In the genomic region with DNA sequence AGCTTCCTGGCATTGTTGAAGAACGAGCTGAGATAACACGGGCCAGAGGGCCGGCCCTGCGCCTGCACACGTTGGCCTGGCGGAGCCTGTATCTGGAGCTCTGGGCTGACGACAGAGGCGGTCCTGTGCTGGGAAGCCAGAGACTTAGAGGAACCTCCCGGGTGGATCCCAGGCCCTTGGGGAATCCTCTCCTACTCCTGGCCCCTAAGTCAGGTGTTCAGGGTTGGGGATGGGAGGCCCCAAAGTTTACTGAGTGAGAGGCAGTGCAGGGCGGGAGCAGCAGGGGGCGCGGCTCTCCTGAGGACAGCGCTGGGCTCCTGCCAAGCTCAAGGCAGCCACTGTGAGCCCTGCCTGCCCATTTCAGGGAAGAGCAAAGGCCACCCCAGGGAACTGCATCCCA, we compare ENCODE assay signal across 8 cellular contexts. TPM values are rescaled to one million over a fixed set of nuclear protein-coding genes. Genes with fewer than 3 reads are reported as not detected.
DNase-seq lines count a peak whose midpoint lies in the region; ATAC-seq and TF ChIP-seq lines count a peak whose summit lies in the region.

No MANE protein-coding gene starts in this region.

- intact Hi-C loops in esophagus squamous epithelium (cut with DNase I): no loop called here

- no peaks in the 10 kb centered on the region for H3K36me3 ChIP-seq in esophagus squamous epithelium

- TF ChIP-seq CTCF in esophagus squamous epithelium (IDR thresholded peaks at IDR 0.05) (peak; percentile 11 to 81 (median 56)), omental fat pad (IDR thresholded peaks at IDR 0.05) (no peak)

- peak overlapping the region in 2 of 4 donors; percentile 11 to 13 for H3K27ac ChIP-seq in esophagus squamous epithelium

- DNase-seq in DMS 273 (lab: John Stamatoyannopoulos, UW; ENCODE audit: unreplicated experiment): peak; percentile 87
- no peak for DNase-seq in DMS 273 treated with DMSO at 0.1 percent for 48 hours (lab: John Stamatoyannopoulos, UW)
- peak; percentile 86 for DNase-seq in SKM-1 (lab: John Stamatoyannopoulos, UW; ENCODE audit: unreplicated experiment)
- DNase-seq in esophagus squamous epithelium (lab: John Stamatoyannopoulos, UW): no peak
- DNase-seq in omental fat pad (ENCODE audit: low spot score): peak; percentile 44
- DNase-seq in hippocampal formation (lab: John Stamatoyannopoulos, UW): no peak
- DNase-seq in amniotic stem cell (lab: John Stamatoyannopoulos, UW): no peak

- no peak for TF ChIP-seq POLR2A in esophagus squamous epithelium (IDR thresholded peaks at IDR 0.05)

- peak; percentile 63 for ATAC-seq in HG03520 (IDR thresholded peaks at IDR 0.05; ENCODE audit: unreplicated experiment)
- ATAC-seq in omental fat pad (ENCODE audit: low FRiP score): peak; percentile 63

- H3K4me3 ChIP-seq in esophagus squamous epithelium: no peak overlapping the region

- no peaks in the 10 kb centered on the region for H3K9me3 ChIP-seq in esophagus squamous epithelium

- H3K27me3 ChIP-seq in esophagus squamous epithelium: peaks cover 0 to 44% (median 8%) of the 10 kb centered on the region in 4 donors

- 26 to 32% methylated on average over 6 of the region's 13 CpGs for WGBS in esophagus squamous epithelium, 2 donors

- H3K4me1 ChIP-seq in esophagus squamous epithelium: peaks cover 13 to 39% (median 17%) of the 10 kb centered on the region in 3 donors

RNA-seq across cellular contexts. Expression of a gene that starts 2.5 kb away (rescaled TPM):
- total RNA-seq in esophagus squamous epithelium (10 to 100 TPM in 1 of 4 donors, 1 to 10 TPM in 3; 1.8 to 13.0 (median 6.6) TPM), omental fat pad (100 to 1,000 TPM in 1 of 4 donors, 10 to 100 TPM in 3; 15.8 to 147 (median 23.3) TPM)

Comparison
In these comparisons a context has a peak if more than half of its experiments do, and no peak if none do; other contexts are left out.
1. DNase-seq: peak in DMS 273 (single experiment), SKM-1 (single experiment) and omental fat pad (single experiment); none in DMS 273 treated with DMSO at 0.1 percent for 48 hours (single experiment), esophagus squamous epithelium (single experiment), hippocampal formation (0 of 2) and amniotic stem cell (single experiment).
2. CTCF ChIP-seq: peak in esophagus squamous epithelium (6 of 6); none in omental fat pad (0 of 3).